Comparison of ENCODE assay signal across 1 cellular context in the genomic region with DNA sequence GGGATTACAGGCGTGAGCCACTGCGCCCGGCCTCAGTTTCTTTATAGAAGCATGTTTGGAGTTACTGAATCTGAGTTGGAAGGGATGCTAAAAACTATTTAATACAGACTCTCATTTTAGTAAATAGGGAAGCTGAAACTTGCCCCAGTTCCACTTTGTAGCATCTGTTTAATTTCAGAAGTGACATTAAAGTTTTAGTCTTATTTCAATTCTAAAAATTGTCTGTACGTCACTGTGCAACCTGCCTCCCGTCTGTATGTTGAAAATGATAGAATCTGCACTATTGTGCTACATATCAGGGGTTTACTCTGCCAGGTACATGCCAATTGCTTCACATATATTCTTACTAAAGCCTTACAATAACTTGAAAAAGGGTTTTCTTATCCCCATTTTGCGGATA.
TF ChIP-seq lines count a peak whose summit lies in the region.

No MANE protein-coding gene starts in this region.

TF ChIP-seq in GM12878, 131 proteins besides CTCF, POLR2A, EP300 and RAD21:
- TF ChIP-seq ZBTB40 (IDR thresholded peaks at IDR 0.05; ENCODE audit: borderline replicate concordance) = peak; percentile 79
- TF ChIP-seq, protein P1, sequence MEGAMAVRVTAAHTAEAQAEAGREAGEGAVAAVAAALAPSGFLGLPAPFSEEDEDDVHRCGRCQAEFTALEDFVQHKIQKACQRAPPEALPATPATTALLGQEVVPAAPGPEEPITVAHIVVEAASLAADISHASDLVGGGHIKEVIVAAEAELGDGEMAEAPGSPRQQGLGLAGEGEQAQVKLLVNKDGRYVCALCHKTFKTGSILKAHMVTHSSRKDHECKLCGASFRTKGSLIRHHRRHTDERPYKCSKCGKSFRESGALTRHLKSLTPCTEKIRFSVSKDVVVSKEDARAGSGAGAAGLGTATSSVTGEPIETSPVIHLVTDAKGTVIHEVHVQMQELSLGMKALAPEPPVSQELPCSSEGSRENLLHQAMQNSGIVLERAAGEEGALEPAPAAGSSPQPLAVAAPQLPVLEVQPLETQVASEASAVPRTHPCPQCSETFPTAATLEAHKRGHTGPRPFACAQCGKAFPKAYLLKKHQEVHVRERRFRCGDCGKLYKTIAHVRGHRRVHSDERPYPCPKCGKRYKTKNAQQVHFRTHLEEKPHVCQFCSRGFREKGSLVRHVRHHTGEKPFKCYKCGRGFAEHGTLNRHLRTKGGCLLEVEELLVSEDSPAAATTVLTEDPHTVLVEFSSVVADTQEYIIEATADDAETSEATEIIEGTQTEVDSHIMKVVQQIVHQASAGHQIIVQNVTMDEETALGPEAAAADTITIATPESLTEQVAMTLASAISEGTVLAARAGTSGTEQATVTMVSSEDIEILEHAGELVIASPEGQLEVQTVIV (IDR thresholded peaks at IDR 0.05; ENCODE audit: borderline replicate concordance, partially characterized antibody) = no peak
